In the genomic region with DNA sequence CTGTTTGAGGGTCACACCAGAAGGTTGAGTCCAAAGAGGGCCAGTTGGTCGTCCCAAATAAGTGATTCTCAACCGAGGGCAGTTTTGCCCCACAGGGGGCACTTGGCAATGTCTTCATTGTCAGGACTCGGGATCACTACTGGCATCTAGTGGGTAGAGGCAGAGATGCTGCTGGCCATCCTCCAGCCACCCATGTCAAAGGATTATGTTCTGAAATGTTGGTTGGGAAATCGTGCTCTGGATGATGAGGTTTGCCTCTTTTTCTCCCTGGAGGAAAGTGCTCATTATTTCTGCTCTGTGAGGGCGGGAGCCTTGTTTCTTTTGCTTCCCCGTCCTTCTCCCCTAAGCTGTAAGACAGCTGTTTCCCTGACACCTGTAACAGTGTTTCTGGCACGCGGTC, we compare ENCODE assay signal across 8 cellular contexts. TPM values are rescaled to one million over a fixed set of nuclear protein-coding genes. Genes with fewer than 3 reads are reported as not detected.
DNase-seq lines count a peak whose midpoint lies in the region; ATAC-seq, FAIRE-seq and TF ChIP-seq lines count a peak whose summit lies in the region.

No MANE protein-coding gene starts in this region.

- H3K27me3 ChIP-seq in BLaER1 treated with 17β-estradiol and CSF1 and Interleukin-3, amounts not matched to agents 10 nM and 100 nM = no peaks in the 10 kb centered on the region
- no peaks in the 10 kb centered on the region for H3K27me3 ChIP-seq in K562 (ENCODE audit: control insufficient read depth in 2 of 2, insufficient read depth in 2 of 2, low read length in 2 of 2)

- no peak overlapping the region for H3K4me3 Mint-ChIP-seq in stimulated activated effector memory CD8-positive, alpha-beta T cell treated with anti-CD3 and anti-CD28 coated beads, Interleukin-12 subunit alpha, Interleukin-12 subunit beta, amount 100 ng/mL, for 72 hours

- peaks cover 15% of the 10 kb centered on the region for H3K79me2 ChIP-seq in K562 (ENCODE audit: control insufficient read depth, insufficient read depth, low read length)

- H3K36me3 ChIP-seq in BLaER1 treated with 17β-estradiol and CSF1 and Interleukin-3, amounts not matched to agents 10 nM and 100 nM = peaks cover 18 to 52% (median 27%) of the 10 kb centered on the region in 11 experiments
- H3K36me3 ChIP-seq in K562 (ENCODE audit: control insufficient read depth, insufficient read depth, low read length) = peaks cover 14% of the 10 kb centered on the region; the same call in 2 of the 3 replicates

- H3K4me2 ChIP-seq in BLaER1 treated with 17β-estradiol and CSF1 and Interleukin-3, amounts not matched to agents 10 nM and 100 nM = peak overlapping the region in 7 of 11 experiments; percentile 34 to 67 (median 54); a peak in 14 of 22 replicates
- H3K4me2 ChIP-seq in K562 (ENCODE audit: insufficient read depth, low read length) = no peak overlapping the region

- H3K4me1 Mint-ChIP-seq in stimulated activated effector memory CD8-positive, alpha-beta T cell treated with anti-CD3 and anti-CD28 coated beads, Interleukin-12 subunit alpha, Interleukin-12 subunit beta, amount 100 ng/mL, for 72 hours = peaks cover 13% of the 10 kb centered on the region

- ATAC-seq in K562 (no peak), GM18873 (IDR thresholded peaks at IDR 0.05; ENCODE audit: low FRiP score, unreplicated experiment) (no peak)
- no peak for ATAC-seq in stimulated activated effector memory CD8-positive, alpha-beta T cell treated with anti-CD3 and anti-CD28 coated beads, Interleukin-12 subunit alpha, Interleukin-12 subunit beta, amount 100 ng/mL, for 72 hours

- in situ Hi-C loops in K562 (cut with MboI) = loop anchor here (10.0 kb wide), 1 partner anchor 192 kb away; no protein-coding TSS in a partner anchor

- H4K20me1 ChIP-seq in BLaER1 treated with 17β-estradiol and CSF1 and Interleukin-3, amounts not matched to agents 10 nM and 100 nM = peaks cover 0 to 8% (median 0%) of the 10 kb centered on the region in 11 experiments; a peak in 4 of 22 replicates
- no peaks in the 10 kb centered on the region for H4K20me1 ChIP-seq in K562 (replicated peaks; ENCODE audit: control insufficient read depth, insufficient read depth, low read length)

- peak; percentile 18 to 64 (median 41); a peak in 4 of 6 replicates for TF ChIP-seq CTCF in K562 (IDR thresholded peaks at IDR 0.05 in 2 of 3, conservative IDR thresholded peaks at IDR 0.05 in 1 of 3; ENCODE audit: insufficient read depth in 2 of 3, low read depth in 1 of 3, low read length in 3 of 3)

- peaks cover 22 to 40% (median 35%) of the 10 kb centered on the region in 10 experiments for H3K4me1 ChIP-seq in BLaER1 treated with 17β-estradiol and CSF1 and Interleukin-3, amounts not matched to agents 10 nM and 100 nM
- peaks cover 12 to 24% of the 10 kb centered on the region in 2 experiments; a peak in 4 of 5 replicates for H3K4me1 ChIP-seq in K562 (replicated peaks in 1 of 2; ENCODE audit: control insufficient read depth in 2 of 2, insufficient read depth in 2 of 2, low read length in 2 of 2)

- FAIRE-seq in GM18507 (lab: Jason Lieb, UNC) = peak; percentile 73
- FAIRE-seq in K562 (lab: Jason Lieb, UNC) = no peak

- H3K27ac Mint-ChIP-seq in stimulated activated effector memory CD8-positive, alpha-beta T cell treated with anti-CD3 and anti-CD28 coated beads, Interleukin-12 subunit alpha, Interleukin-12 subunit beta, amount 100 ng/mL, for 72 hours = peak overlapping the region; percentile 61

- WGBS in K562 (ENCODE audit: insufficient coverage, low coverage, missing lambda C conversion rate) = 59% methylated on average over 8 of the region's 8 CpGs

- POLR2A ChIA-PET in K562 (lab: Yijun Ruan, JAX) = no interaction called here

- CTCF ChIA-PET in K562 (lab: Yijun Ruan, JAX; ENCODE audit: low intra/inter-chr PET ratio) = no interaction called here

- peak overlapping the region in 6 of 11 experiments; percentile 3 to 67 (median 35); a peak in 8 of 22 replicates for H3K27ac ChIP-seq in BLaER1 treated with 17β-estradiol and CSF1 and Interleukin-3, amounts not matched to agents 10 nM and 100 nM
- H3K27ac ChIP-seq in K562 (ENCODE audit: extremely low read depth, low read depth, low read length) = no peak overlapping the region

- H2AFZ ChIP-seq in K562 (ENCODE audit: low read depth, low read length) = no peak overlapping the region

- TF ChIP-seq RAD21 in K562 (CRISPR knock-in tag; conservative IDR thresholded peaks at IDR 0.05 in 1 of 2, IDR thresholded peaks at IDR 0.05 in 1 of 2) = no peak

- intact Hi-C loops in K562 (cut with micrococcal nuclease) = no loop called here

- BruUV-seq in K562 (replicated peaks; lab: Mats Ljungman, UMichigan) = no TSS peak

- no peak for TF ChIP-seq EP300 in K562 (IDR thresholded peaks at IDR 0.05; ENCODE audit: low read length)

- H3K9me3 ChIP-seq in BLaER1 treated with 17β-estradiol and CSF1 and Interleukin-3, amounts not matched to agents 10 nM and 100 nM (replicated peaks in 1 of 11) = no peaks in the 10 kb centered on the region
- H3K9me3 ChIP-seq in K562 (replicated peaks; ENCODE audit: control insufficient read depth, insufficient read depth, low read depth, low read length) = no peaks in the 10 kb centered on the region

- no peak for TF ChIP-seq POLR2A in K562 (conservative IDR thresholded peaks at IDR 0.05)

- no peaks in the 10 kb centered on the region for H3K9me3 Mint-ChIP-seq in stimulated activated effector memory CD8-positive, alpha-beta T cell treated with anti-CD3 and anti-CD28 coated beads, Interleukin-12 subunit alpha, Interleukin-12 subunit beta, amount 100 ng/mL, for 72 hours

- H3K9me1 ChIP-seq in K562 (ENCODE audit: control insufficient read depth, insufficient read depth, low read length) = no peaks in the 10 kb centered on the region

- H3K4me3 ChIP-seq in BLaER1 treated with 17β-estradiol and CSF1 and Interleukin-3, amounts not matched to agents 10 nM and 100 nM = no peak overlapping the region
- no peak overlapping the region for H3K4me3 ChIP-seq in K562

- DNase-seq in GM18507 (ENCODE audit: extremely low spot score, insufficient read length, low read depth) (no peak), NCI-H524 treated with DMSO at 0.1 percent for 48 hours (lab: John Stamatoyannopoulos, UW) (peak; percentile 12), K562 (ENCODE audit: extremely low read depth in 1 of 4, low spot score in 3 of 4) (no peak), inferior parietal cortex (ENCODE audit: extremely low spot score) (peak; percentile 80), NCI-H146 (lab: John Stamatoyannopoulos, UW) (no peak)
- no peak for DNase-seq in stimulated activated effector memory CD8-positive, alpha-beta T cell treated with anti-CD3 and anti-CD28 coated beads, Interleukin-12 subunit alpha, Interleukin-12 subunit beta, amount 100 ng/mL, for 72 hours (ENCODE audit: low spot score in 2 of 2)

- H3K36me3 Mint-ChIP-seq in stimulated activated effector memory CD8-positive, alpha-beta T cell treated with anti-CD3 and anti-CD28 coated beads, Interleukin-12 subunit alpha, Interleukin-12 subunit beta, amount 100 ng/mL, for 72 hours = peaks cover 18% of the 10 kb centered on the region

- H3K9ac ChIP-seq in BLaER1 treated with 17β-estradiol and CSF1 and Interleukin-3, amounts not matched to agents 10 nM and 100 nM = peak overlapping the region in 3 of 11 experiments; percentile 27 to 39 (median 37); a peak in 5 of 22 replicates
- H3K9ac ChIP-seq in K562 (ENCODE audit: insufficient read depth in 1 of 2, low read depth in 2 of 2, low read length in 2 of 2) = no peak overlapping the region

RNA-seq across cellular contexts. Expression of a gene that starts 3.6 kb away (rescaled TPM):
- 28.7 and 36.1 TPM in 2 replicates for total RNA-seq in K562 (2011; cell fraction: chromatin; rRNA removed; ENCODE audit: low replicate concordance)
- total RNA-seq in K562 (2011; cell fraction: nucleolus; rRNA removed) = 12.0 and 18.5 TPM in 2 replicates
- total RNA-seq in K562 (2011; cell fraction: nucleoplasm; rRNA removed) = 18.0 and 21.4 TPM in 2 replicates
- 6.1 and 6.6 TPM in 2 replicates for total RNA-seq in K562 (2014; rRNA removed)
- 5.2 and 5.3 TPM in 2 replicates for total RNA-seq in K562 (2014; rRNA removed; fragmentation: Illumina TruSeq; extraction: Trizol)
- 5.1 and 5.7 TPM in 2 replicates for total RNA-seq in K562 (2015; rRNA removed; fragmentation: Illumina TruSeq; extraction: Trizol)
- 6.6 and 8.4 TPM in 2 replicates for total RNA-seq in K562 (2021)
- 7.7 and 8.4 TPM in 2 replicates for polyA plus RNA-seq in K562 (2011; rRNA removed)
- polyA plus RNA-seq in K562 (2011; cell fraction: cytosol; rRNA removed) = 5.6 and 5.7 TPM in 2 replicates
- polyA plus RNA-seq in K562 (2011; cell fraction: nucleus; rRNA removed) = 16.9 and 27.9 TPM in 2 replicates
- polyA plus RNA-seq in K562 (2012) = 4.0 and 6.3 TPM in 2 replicates
- polyA plus RNA-seq in K562 (2014; fragmentation: Illumina TruSeq; extraction: Trizol) = 5.1 and 6.3 TPM in 2 replicates
- 1 to 10 TPM in 1 of 2 experiments, under 1 TPM in 1; 0.42 to 1.0 TPM for polyA plus RNA-seq in K562 (2014; fragmentation: Nextera tagmentation; extraction: Ambion mirVana)
- 8.4 and 8.6 TPM in 2 replicates for polyA plus RNA-seq in K562 (2014; rRNA removed)
- polyA minus RNA-seq in K562 (2011; rRNA and poly(A)+ RNA removed) = 5.9 and 6.7 TPM in 2 replicates
- polyA minus RNA-seq in K562 (2011; cell fraction: cytosol; rRNA and poly(A)+ RNA removed) = 3.0 and 7.6 TPM in 2 replicates
- polyA minus RNA-seq in K562 (2011; cell fraction: nucleus; rRNA and poly(A)+ RNA removed) = 6.0 and 6.1 TPM in 2 replicates

RNA-seq across cellular contexts. Expression of a gene that starts 18.1 kb away (rescaled TPM):
- total RNA-seq in K562 (2011; cell fraction: chromatin; rRNA removed; ENCODE audit: low replicate concordance) = 15.0 and 20.7 TPM in 2 replicates
- total RNA-seq in K562 (2011; cell fraction: nucleolus; rRNA removed) = 12.2 and 12.3 TPM in 2 replicates
- total RNA-seq in K562 (2011; cell fraction: nucleoplasm; rRNA removed) = 14.4 and 17.2 TPM in 2 replicates
- total RNA-seq in K562 (2014; rRNA removed) (5.8 and 7.2 TPM in 2 replicates), K562 (2014; rRNA removed; fragmentation: Illumina TruSeq; extraction: Trizol) (5.2 and 5.3 TPM in 2 replicates), K562 (2015; rRNA removed; fragmentation: Illumina TruSeq; extraction: Trizol) (4.6 and 5.3 TPM in 2 replicates), K562 (2021) (4.9 TPM in 2 replicates)
- polyA plus RNA-seq in K562 (2011; rRNA removed) (4.3 and 6.2 TPM in 2 replicates), K562 (2014; fragmentation: Illumina TruSeq; extraction: Trizol) (3.6 and 7.5 TPM in 2 replicates), K562 (2014; fragmentation: Nextera tagmentation; extraction: Ambion mirVana) (1 to 10 TPM; 1.3 to 2.5 TPM), K562 (2014; rRNA removed) (7.6 and 8.4 TPM in 2 replicates)
- polyA plus RNA-seq in K562 (2011; cell fraction: cytosol; rRNA removed) = 3.4 and 4.0 TPM in 2 replicates
- polyA plus RNA-seq in K562 (2011; cell fraction: nucleus; rRNA removed) = 16.6 and 29.5 TPM in 2 replicates
- polyA plus RNA-seq in K562 (2012) = 4.5 and 6.4 TPM in 2 replicates
- 4.3 TPM in 2 replicates for polyA minus RNA-seq in K562 (2011; rRNA and poly(A)+ RNA removed)
- polyA minus RNA-seq in K562 (2011; cell fraction: cytosol; rRNA and poly(A)+ RNA removed) = 1.1 and 3.5 TPM in 2 replicates
- 8.1 TPM in 2 replicates for polyA minus RNA-seq in K562 (2011; cell fraction: nucleus; rRNA and poly(A)+ RNA removed)

RNA-seq across cellular contexts. Expression of a gene that starts 39.6 kb away (rescaled TPM):
- total RNA-seq in K562 (2011; cell fraction: chromatin; rRNA removed; ENCODE audit: low replicate concordance) = 24.7 and 34.2 TPM in 2 replicates
- total RNA-seq in K562 (2011; cell fraction: nucleolus; rRNA removed) = 17.8 and 18.5 TPM in 2 replicates
- total RNA-seq in K562 (2011; cell fraction: nucleoplasm; rRNA removed) = 23.9 and 27.1 TPM in 2 replicates
- total RNA-seq in K562 (2014; rRNA removed) (47.7 and 56.1 TPM in 2 replicates), K562 (2014; rRNA removed; fragmentation: Illumina TruSeq; extraction: Trizol) (39.3 and 44.7 TPM in 2 replicates), K562 (2015; rRNA removed; fragmentation: Illumina TruSeq; extraction: Trizol) (40.1 and 41.2 TPM in 2 replicates), K562 (2021) (41.2 and 41.8 TPM in 2 replicates)
- polyA plus RNA-seq in K562 (2011; rRNA removed) (40.8 and 43.7 TPM in 2 replicates), K562 (2014; fragmentation: Illumina TruSeq; extraction: Trizol) (56.5 and 62.4 TPM in 2 replicates), K562 (2014; fragmentation: Nextera tagmentation; extraction: Ambion mirVana) (10 to 100 TPM; 36.3 to 63.2 TPM), K562 (2014; rRNA removed) (54.2 and 54.5 TPM in 2 replicates)
- 46.2 and 84.1 TPM in 2 replicates for polyA plus RNA-seq in K562 (2011; cell fraction: cytosol; rRNA removed)
- polyA plus RNA-seq in K562 (2011; cell fraction: nucleus; rRNA removed) = 15.0 and 17.6 TPM in 2 replicates
- 37.8 and 38.6 TPM in 2 replicates for polyA plus RNA-seq in K562 (2012)
- polyA minus RNA-seq in K562 (2011; rRNA and poly(A)+ RNA removed) = 26.9 and 36.0 TPM in 2 replicates
- polyA minus RNA-seq in K562 (2011; cell fraction: cytosol; rRNA and poly(A)+ RNA removed) = 15.5 and 16.7 TPM in 2 replicates
- 7.1 and 10.9 TPM in 2 replicates for polyA minus RNA-seq in K562 (2011; cell fraction: nucleus; rRNA and poly(A)+ RNA removed)

RNA-seq across cellular contexts. Expression of a gene that starts 39.6 kb away (rescaled TPM):
- 6.6 and 6.9 TPM in 2 replicates for total RNA-seq in K562 (2011; cell fraction: chromatin; rRNA removed; ENCODE audit: low replicate concordance)
- 3.2 and 5.3 TPM in 2 replicates for total RNA-seq in K562 (2011; cell fraction: nucleolus; rRNA removed)
- 1.8 and 3.7 TPM in 2 replicates for total RNA-seq in K562 (2011; cell fraction: nucleoplasm; rRNA removed)
- 0.54 and 1.8 TPM in 2 replicates for total RNA-seq in K562 (2014; rRNA removed)
- 1.0 and 1.1 TPM in 2 replicates for total RNA-seq in K562 (2014; rRNA removed; fragmentation: Illumina TruSeq; extraction: Trizol)
- total RNA-seq in K562 (2015; rRNA removed; fragmentation: Illumina TruSeq; extraction: Trizol) = 0.83 and 1.2 TPM in 2 replicates
- total RNA-seq in K562 (2021) = 1.7 and 3.0 TPM in 2 replicates
- 1.0 and 1.4 TPM in 2 replicates for polyA plus RNA-seq in K562 (2011; rRNA removed)
- polyA plus RNA-seq in K562 (2011; cell fraction: cytosol; rRNA removed) = 0.65 and 1.3 TPM in 2 replicates
- 1.8 and 2.9 TPM in 2 replicates for polyA plus RNA-seq in K562 (2011; cell fraction: nucleus; rRNA removed)
- 1.2 and 1.9 TPM in 2 replicates for polyA plus RNA-seq in K562 (2012)
- 0.65 and 0.96 TPM in 2 replicates for polyA plus RNA-seq in K562 (2014; fragmentation: Illumina TruSeq; extraction: Trizol)
- under 1 TPM; 0.04 to 0.13 TPM for polyA plus RNA-seq in K562 (2014; fragmentation: Nextera tagmentation; extraction: Ambion mirVana)
- polyA plus RNA-seq in K562 (2014; rRNA removed) = 0.62 and 1.1 TPM in 2 replicates
- polyA minus RNA-seq in K562 (2011; rRNA and poly(A)+ RNA removed) = 1.9 and 2.3 TPM in 2 replicates
- polyA minus RNA-seq in K562 (2011; cell fraction: cytosol; rRNA and poly(A)+ RNA removed) = 0.82 and 2.5 TPM in 2 replicates
- polyA minus RNA-seq in K562 (2011; cell fraction: nucleus; rRNA and poly(A)+ RNA removed) = 2.0 and 3.1 TPM in 2 replicates

Comparison
In these comparisons a context has a peak if more than half of its experiments do, and no peak if none do; other contexts are left out.
1. DNase-seq: peak in NCI-H524 treated with DMSO at 0.1 percent for 48 hours (single experiment) and inferior parietal cortex (single experiment); none in GM18507 (single experiment), K562 (0 of 4), stimulated activated effector memory CD8-positive, alpha-beta T cell treated with anti-CD3 and anti-CD28 coated beads, Interleukin-12 subunit alpha, Interleukin-12 subunit beta, amount 100 ng/mL, for 72 hours (0 of 2) and NCI-H146 (single experiment).